ENCODE assay signal across 2 cellular contexts in genomic region chr12:106953352-106954260, GRCh38.
TF ChIP-seq lines count a peak whose summit lies in the region.

No MANE protein-coding gene starts in this region.

TF ChIP-seq in A549, 52 proteins besides CTCF, POLR2A, EP300 and RAD21 (continued from another document):
- TF ChIP-seq E2F6 (IDR thresholded peaks at IDR 0.05; ENCODE audit: borderline replicate concordance, low read depth) (no peak), EHMT2 (IDR thresholded peaks at IDR 0.05; ENCODE audit: low read depth) (no peak), CHD4 (IDR thresholded peaks at IDR 0.05; ENCODE audit: borderline replicate concordance) (no peak), FOXS1 (CRISPR knock-in tag; IDR thresholded peaks at IDR 0.05) (no peak), POLR2AphosphoS2 (conservative IDR thresholded peaks at IDR 0.05; ENCODE audit: low read length) (no peak), CHD2 (IDR thresholded peaks at IDR 0.05; ENCODE audit: low read length, partially characterized antibody) (no peak), FOSL2 (IDR thresholded peaks at IDR 0.05) (no peak), FOSL2 (CRISPR knock-in tag; IDR thresholded peaks at IDR 0.05) (no peak), JUN (IDR thresholded peaks at IDR 0.05) (no peak), TFCP2L1 (CRISPR knock-in tag; IDR thresholded peaks at IDR 0.05) (no peak)

TF ChIP-seq in SK-N-SH treated with all-trans-retinoic acid at 6 μM for 48 hours, 23 proteins besides CTCF, POLR2A, EP300 and RAD21 (continued from another document):
- TF ChIP-seq CREB5 (CRISPR knock-in tag; IDR thresholded peaks at IDR 0.05; ENCODE audit: low read depth), result no peak
- TF ChIP-seq ZFP30 (CRISPR knock-in tag; IDR thresholded peaks at IDR 0.05), result no peak
- TF ChIP-seq ZFP3 (CRISPR knock-in tag; IDR thresholded peaks at IDR 0.05), result no peak
- TF ChIP-seq ZNF8 (CRISPR knock-in tag; IDR thresholded peaks at IDR 0.05), result no peak
- TF ChIP-seq RARB (CRISPR knock-in tag; IDR thresholded peaks at IDR 0.05), result no peak
- TF ChIP-seq TCF4 (CRISPR knock-in tag; IDR thresholded peaks at IDR 0.05; ENCODE audit: borderline replicate concordance), result no peak
TF ChIP-seq in SK-N-SH treated with all-trans-retinoic acid at 6 μM for 48 hours: peak in this region for 0.
